In the genomic region with DNA sequence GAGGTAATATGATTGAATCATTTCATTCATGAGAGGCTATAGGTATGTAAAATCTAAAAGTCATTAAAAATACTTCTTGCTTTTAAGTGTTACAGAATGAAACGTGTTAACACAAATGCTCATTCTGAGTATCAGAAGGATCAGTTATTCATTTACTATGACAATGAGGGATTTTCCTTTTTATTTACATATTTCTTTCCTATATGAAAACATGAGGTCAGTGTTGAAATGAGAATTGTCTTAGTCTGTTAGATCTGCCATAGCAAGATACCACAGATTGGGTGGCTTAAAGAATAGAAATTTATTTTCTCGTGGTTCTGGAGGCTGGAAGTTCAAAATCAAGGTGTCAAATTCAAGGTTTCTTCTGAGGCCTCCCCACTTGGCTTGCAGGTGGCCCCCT, we compare ENCODE assay signal across 30 cellular contexts.
DNase-seq lines count a peak whose midpoint lies in the region; ATAC-seq and TF ChIP-seq lines count a peak whose summit lies in the region.
"Had no signal": no experiment of that assay in that cellular context is flagged by ENCODE, and none has a peak within 500 bp of the region (broad histone marks: within the 10 kb centered on the region; RNA-seq: fewer than 3 reads in every experiment).

No MANE protein-coding gene starts in this region.

- H3K36me3 Mint-ChIP-seq in T-helper 2 cell treated with Interferon-gamma antibody and Interleukin-4, amounts not matched to agents 5 μg/mL and 100 μg/mL, for 36 hours (ENCODE audit: low read depth) = peaks cover 10% of the 10 kb centered on the region
- H3K36me3 Mint-ChIP-seq: stimulated activated naive B cell treated with anti-CD40 and anti-IgM and Interleukin-4, amounts not matched to agents 10 μg/mL and 1 μg/mL and 100 μg/mL, for 72 hours had no signal

- no peak for TF ChIP-seq CTCF in GM20000 (IDR thresholded peaks at IDR 0.05; ENCODE audit: extremely low read depth, missing control alignments)

- no peak overlapping the region for H3K27ac Mint-ChIP-seq in T-helper 2 cell treated with Interferon-gamma antibody and Interleukin-4, amounts not matched to agents 5 μg/mL and 100 μg/mL, for 36 hours
- H3K27ac Mint-ChIP-seq: activated CD4-positive, alpha-beta T cell treated with anti-CD3 and anti-CD28 coated beads for 36 hours; activated T-helper 2 cell treated with anti-CD3 and anti-CD28 coated beads, Interferon-gamma antibody, Interleukin-2, Interleukin-4, amounts not matched to agents 10 μg/mL and 5 μg/mL and 100 μg/mL, durations not matched to agents 14 hours and 24 hours and 36 hours; brain; CD4-positive, alpha-beta memory T cell; dendritic cell treated with granulocyte-macrophage colony-stimulating factor and Interleukin-4, amounts not matched to agents 40 ng/mL and 50 ng/mL, for 4 days; stimulated activated naive B cell treated with anti-CD40 and anti-IgM and Interleukin-4, amounts not matched to agents 10 μg/mL and 1 μg/mL and 100 μg/mL, for 72 hours had no signal

- H3K27me3 Mint-ChIP-seq in T-helper 2 cell treated with Interferon-gamma antibody and Interleukin-4, amounts not matched to agents 5 μg/mL and 100 μg/mL, for 36 hours (ENCODE audit: low read depth) = no peaks in the 10 kb centered on the region
- H3K27me3 Mint-ChIP-seq: activated CD4-positive, alpha-beta T cell treated with anti-CD3 and anti-CD28 coated beads for 36 hours; brain; CD4-positive, alpha-beta memory T cell; dendritic cell treated with granulocyte-macrophage colony-stimulating factor and Interleukin-4, amounts not matched to agents 40 ng/mL and 50 ng/mL, for 4 days; stimulated activated naive B cell treated with anti-CD40 and anti-IgM and Interleukin-4, amounts not matched to agents 10 μg/mL and 1 μg/mL and 100 μg/mL, for 72 hours had no signal

- DNase-seq in ureter (ENCODE audit: low spot score) (no peak), GM20000 (ENCODE audit: low spot score) (no peak)
- DNase-seq in T-helper 2 cell treated with Interferon-gamma antibody and Interleukin-4, amounts not matched to agents 5 μg/mL and 100 μg/mL, for 36 hours (ENCODE audit: low spot score) = no peak
- DNase-seq in effector CD4-positive, alpha-beta T cell = no peak
- DNase-seq: activated CD4-positive, alpha-beta T cell treated with anti-CD3 and anti-CD28 coated beads for 36 hours; activated naive CD4-positive, alpha-beta T cell treated with anti-CD3 and anti-CD28 coated beads, Interleukin-2, amount 50 U/mL, for 16 hours; CD4-positive, alpha-beta memory T cell; head of caudate nucleus; islet precursor cell; Kasumi-1; left ventricle myocardium inferior; mesendoderm; NCI-H1417 treated with DMSO at 0.1 percent for 48 hours; NCI-H2081; NCI-H526 treated with DMSO at 0.1 percent for 48 hours; ovary; SHP77; stimulated activated naive B cell treated with anti-CD40 and anti-IgM and Interleukin-4, amounts not matched to agents 10 μg/mL and 1 μg/mL and 100 μg/mL, for 72 hours; substantia nigra; T-helper 2 cell; trophoblast cell had no signal

- ATAC-seq in GM18861 (IDR thresholded peaks at IDR 0.05; ENCODE audit: unreplicated experiment) (peak; percentile 46), GM19468 (IDR thresholded peaks at IDR 0.05; ENCODE audit: extremely low read depth, unreplicated experiment) (peak; percentile 57), HG02840 (IDR thresholded peaks at IDR 0.05; ENCODE audit: low FRiP score, unreplicated experiment) (peak; percentile 53), HG03354 (IDR thresholded peaks at IDR 0.05; ENCODE audit: poor library complexity, severe bottlenecking, unreplicated experiment) (peak; percentile 61)
- ATAC-seq: activated CD4-positive, alpha-beta T cell treated with anti-CD3 and anti-CD28 coated beads for 36 hours; esophagus mucosa; Panc1; stimulated activated naive B cell treated with anti-CD40 and anti-IgM and Interleukin-4, amounts not matched to agents 10 μg/mL and 1 μg/mL and 100 μg/mL, for 72 hours had no signal

- peaks cover 6% of the 10 kb centered on the region for H3K4me1 Mint-ChIP-seq in T-helper 2 cell treated with Interferon-gamma antibody and Interleukin-4, amounts not matched to agents 5 μg/mL and 100 μg/mL, for 36 hours (ENCODE audit: low read depth)
- H3K4me1 Mint-ChIP-seq: activated CD4-positive, alpha-beta T cell treated with anti-CD3 and anti-CD28 coated beads for 36 hours; brain; CD4-positive, alpha-beta memory T cell; stimulated activated naive B cell treated with anti-CD40 and anti-IgM and Interleukin-4, amounts not matched to agents 10 μg/mL and 1 μg/mL and 100 μg/mL, for 72 hours had no signal

- H3K9me3 Mint-ChIP-seq in T-helper 2 cell treated with Interferon-gamma antibody and Interleukin-4, amounts not matched to agents 5 μg/mL and 100 μg/mL, for 36 hours = no peaks in the 10 kb centered on the region
- H3K9me3 Mint-ChIP-seq: activated T-helper 2 cell treated with anti-CD3 and anti-CD28 coated beads, Interferon-gamma antibody, Interleukin-2, Interleukin-4, amounts not matched to agents 10 μg/mL and 5 μg/mL and 100 μg/mL, durations not matched to agents 14 hours and 24 hours and 36 hours; brain; CD4-positive, alpha-beta memory T cell; dendritic cell treated with granulocyte-macrophage colony-stimulating factor and Interleukin-4, amounts not matched to agents 40 ng/mL and 50 ng/mL, for 4 days; stimulated activated naive B cell treated with anti-CD40 and anti-IgM and Interleukin-4, amounts not matched to agents 10 μg/mL and 1 μg/mL and 100 μg/mL, for 72 hours had no signal

- no peak overlapping the region for H3K4me3 Mint-ChIP-seq in T-helper 2 cell treated with Interferon-gamma antibody and Interleukin-4, amounts not matched to agents 5 μg/mL and 100 μg/mL, for 36 hours
- H3K4me3 Mint-ChIP-seq: activated CD4-positive, alpha-beta T cell treated with anti-CD3 and anti-CD28 coated beads for 36 hours; brain; CD4-positive, alpha-beta memory T cell; dendritic cell treated with granulocyte-macrophage colony-stimulating factor and Interleukin-4, amounts not matched to agents 40 ng/mL and 50 ng/mL, for 4 days; stimulated activated naive B cell treated with anti-CD40 and anti-IgM and Interleukin-4, amounts not matched to agents 10 μg/mL and 1 μg/mL and 100 μg/mL, for 72 hours had no signal
